Comparison of ENCODE assay signal across 21 cellular contexts in the genomic region with DNA sequence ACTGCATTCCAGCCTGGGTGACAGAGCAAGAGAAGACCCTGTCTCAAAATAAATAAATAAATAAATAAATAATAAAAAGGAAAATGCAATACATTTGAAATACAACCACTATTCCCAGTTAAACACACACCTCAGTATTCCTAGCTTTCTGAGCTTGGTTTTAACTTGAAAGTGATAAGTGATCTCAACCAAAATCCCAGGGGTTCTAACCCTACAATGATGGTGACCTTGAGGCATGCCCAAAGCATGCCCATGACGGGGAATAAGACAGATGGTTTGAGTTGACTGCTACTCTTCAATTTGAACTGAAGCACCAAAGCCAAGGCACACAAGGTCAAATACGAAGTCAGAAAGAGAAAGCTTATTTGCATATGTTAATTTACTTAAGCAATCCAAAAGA.
"Had no signal": no experiment of that assay in that cellular context is flagged by ENCODE, and none has a peak within 500 bp of the region (broad histone marks: within the 10 kb centered on the region; RNA-seq: fewer than 3 reads in every experiment).

No MANE protein-coding gene starts in this region.

- H3K9me3 ChIP-seq: left ventricle myocardium inferior, mucosa of descending colon, ovary, right atrium auricular region, suprapubic skin, thoracic aorta, tibial artery, upper lobe of right lung had no signal

- H3K4me3 ChIP-seq: left ventricle myocardium inferior, lung, mucosa of descending colon, ovary, right atrium auricular region, skin epidermis, suprapubic skin, thoracic aorta, tibial artery, upper lobe of right lung had no signal

- H3K4me1 ChIP-seq: left ventricle myocardium inferior, right atrium auricular region, suprapubic skin, tibial artery, upper lobe of right lung had no signal

- DNase-seq: hypothalamus; islet precursor cell; left ventricle myocardium inferior; mesendoderm; midbrain; mucosa of descending colon; naive thymus-derived CD4-positive, alpha-beta T cell; ovary; stimulated activated CD4-positive, alpha-beta T cell treated with anti-CD3 and anti-CD28 coated beads, Interleukin-4, amount 100 ng/mL, for 24 hours; stimulated activated naive CD4-positive, alpha-beta T cell; trophoblast cell; upper lobe of right lung had no signal

- ATAC-seq: mucosa of descending colon; naive thymus-derived CD4-positive, alpha-beta T cell; natural killer cell treated with Interleukin-12 subunit alpha and Interleukin-12 subunit beta and Interleukin-15 and Interleukin-18, amount 100 ng/mL, for 72 hours; sciatic nerve; stimulated activated effector memory CD8-positive, alpha-beta T cell treated with anti-CD3 and anti-CD28 coated beads, Interleukin-12 subunit alpha, Interleukin-12 subunit beta, amount 100 ng/mL, for 72 hours; upper lobe of right lung had no signal

- H3K36me3 ChIP-seq: ovary, right atrium auricular region, thoracic aorta, upper lobe of right lung had no signal

- H3K27me3 ChIP-seq: ovary, right atrium auricular region, suprapubic skin, tibial artery, upper lobe of right lung had no signal

- H3K27ac ChIP-seq: left ventricle myocardium inferior, ovary, right atrium auricular region, skin epidermis, suprapubic skin, thoracic aorta, tibial artery, upper lobe of right lung had no signal
